Comparison of ENCODE assay signal across 5 cellular contexts in the genomic region with DNA sequence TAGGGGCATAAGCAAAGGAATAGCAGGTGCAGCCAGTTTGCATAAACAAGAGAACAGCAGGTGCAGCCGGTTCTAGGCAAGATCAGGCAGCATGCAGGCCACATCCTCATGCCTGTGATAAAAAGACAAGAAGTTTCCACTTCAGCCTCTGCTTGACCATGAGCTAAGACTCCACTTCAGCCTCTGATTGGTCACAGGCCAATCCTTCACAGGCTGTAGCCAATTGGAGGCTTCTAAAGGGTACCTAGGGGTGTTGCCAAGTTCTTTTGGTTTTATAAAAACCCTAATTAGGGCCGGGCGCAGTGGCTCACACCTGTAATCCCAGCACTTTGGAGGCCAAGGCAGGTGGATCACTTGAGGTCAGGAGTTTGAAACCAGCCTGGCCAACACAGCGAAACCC. TPM values are rescaled to one million over a fixed set of nuclear protein-coding genes. Genes with fewer than 3 reads are reported as not detected.
"Had no signal": no experiment of that assay in that cellular context is flagged by ENCODE, and none has a peak within 500 bp of the region (broad histone marks: within the 10 kb centered on the region; RNA-seq: fewer than 3 reads in every experiment).

No MANE protein-coding gene starts in this region.

RNA-seq across cellular contexts. Expression of a gene that starts 23.0 kb away (rescaled TPM):
- total RNA-seq: LHCN-M2; MCF 10A; Right ventricle myocardium superior; SJSA1; T-helper 1 cell treated with Interleukin-12 subunit alpha and Interleukin-12 subunit beta and Interleukin-4 antibody, amounts not matched to agents 30 ng/mL and 1 ng/mL, for 36 hours had no signal
